Comparison of ENCODE assay signal across 15 cellular contexts in genomic region chr6:39608652-39609345, GRCh38.
DNase-seq lines count a peak whose midpoint lies in the region; ATAC-seq and TF ChIP-seq lines count a peak whose summit lies in the region.
"Had no signal": no experiment of that assay in that cellular context is flagged by ENCODE, and none has a peak within 500 bp of the region (broad histone marks: within the 10 kb centered on the region; RNA-seq: fewer than 3 reads in every experiment).

No MANE protein-coding gene starts in this region.

- DNase-seq in renal cortical epithelial cell (ENCODE audit: low read depth), result peak; percentile 68
- no peak for DNase-seq in effector memory CD8-positive, alpha-beta T cell
- no peak for DNase-seq in DMS 273 (lab: John Stamatoyannopoulos, UW; ENCODE audit: unreplicated experiment)
- DNase-seq in activated effector memory CD4-positive, alpha-beta T cell treated with Interleukin-2 at 50 U/mL for 16 hours, result no peak
- DNase-seq: activated CD8-positive, alpha-beta memory T cell treated with anti-CD3 and anti-CD28 coated beads, Interleukin-2, amount 50 U/mL, for 4 hours; C1 segment of cervical spinal cord; EL; NCI-H226; small intestine; testis had no signal

- ATAC-seq in GM19025 (IDR thresholded peaks at IDR 0.05; ENCODE audit: low read depth, unreplicated experiment) (peak; percentile 78), GM21737 (IDR thresholded peaks at IDR 0.05; ENCODE audit: unreplicated experiment) (peak; percentile 78), HG03139 (IDR thresholded peaks at IDR 0.05; ENCODE audit: unreplicated experiment) (peak; percentile 79), SK-N-SH treated with all-trans-retinoic acid at 6 μM for 48 hours (no peak)
- no peak for ATAC-seq in effector memory CD8-positive, alpha-beta T cell (replicated peaks)
- ATAC-seq: activated naive CD4-positive, alpha-beta T cell treated with anti-CD3 and anti-CD28 coated beads, Interleukin-2, amount 50 U/mL, for 72 hours had no signal

- H3K4me1 Mint-ChIP-seq in effector memory CD8-positive, alpha-beta T cell (ENCODE audit: low read depth in 2 of 2), result no peaks in the 10 kb centered on the region

- no peak overlapping the region for H3K27ac Mint-ChIP-seq in effector memory CD8-positive, alpha-beta T cell
- H3K27ac Mint-ChIP-seq: activated naive CD4-positive, alpha-beta T cell treated with anti-CD3 and anti-CD28 coated beads, Interleukin-2, amount 50 U/mL, for 72 hours had no signal

- no peaks in the 10 kb centered on the region for H3K36me3 Mint-ChIP-seq in effector memory CD8-positive, alpha-beta T cell (ENCODE audit: insufficient read depth)
- H3K36me3 Mint-ChIP-seq: activated naive CD4-positive, alpha-beta T cell treated with anti-CD3 and anti-CD28 coated beads, Interleukin-2, amount 50 U/mL, for 72 hours had no signal

- no peaks in the 10 kb centered on the region for H3K9me3 Mint-ChIP-seq in effector memory CD8-positive, alpha-beta T cell
- H3K9me3 Mint-ChIP-seq: activated naive CD4-positive, alpha-beta T cell treated with anti-CD3 and anti-CD28 coated beads, Interleukin-2, amount 50 U/mL, for 72 hours had no signal

- no peak overlapping the region for H3K4me3 Mint-ChIP-seq in effector memory CD8-positive, alpha-beta T cell

- peaks cover 6 to 10% of the 10 kb centered on the region in 2 donors for H3K27me3 Mint-ChIP-seq in effector memory CD8-positive, alpha-beta T cell

TF ChIP-seq in SK-N-SH treated with all-trans-retinoic acid at 6 μM for 48 hours, 23 proteins besides CTCF, POLR2A, EP300 and RAD21:
- no peak for TF ChIP-seq ZNF70 (CRISPR knock-in tag; IDR thresholded peaks at IDR 0.05)
- TF ChIP-seq ZC3H10 (CRISPR knock-in tag; IDR thresholded peaks at IDR 0.05), result no peak
- TF ChIP-seq POU6F1 (CRISPR knock-in tag; IDR thresholded peaks at IDR 0.05; ENCODE audit: borderline replicate concordance, low read depth), result no peak
- no peak for TF ChIP-seq ZNF565 (CRISPR knock-in tag; conservative IDR thresholded peaks at IDR 0.05; ENCODE audit: low read depth)
- TF ChIP-seq PATZ1 (CRISPR knock-in tag; IDR thresholded peaks at IDR 0.05; ENCODE audit: borderline replicate concordance), result no peak
- no peak for TF ChIP-seq CSRNP3 (CRISPR knock-in tag; IDR thresholded peaks at IDR 0.05)
- TF ChIP-seq CSDC2 (CRISPR knock-in tag; IDR thresholded peaks at IDR 0.05), result no peak
- no peak for TF ChIP-seq TCF4 (CRISPR knock-in tag; IDR thresholded peaks at IDR 0.05; ENCODE audit: borderline replicate concordance)
- TF ChIP-seq OSR1 (CRISPR knock-in tag; IDR thresholded peaks at IDR 0.05), result no peak
- TF ChIP-seq BACH2 (CRISPR knock-in tag; IDR thresholded peaks at IDR 0.05; ENCODE audit: borderline replicate concordance), result no peak
- TF ChIP-seq ZFP30 (CRISPR knock-in tag; IDR thresholded peaks at IDR 0.05), result no peak
- TF ChIP-seq ZFP3 (CRISPR knock-in tag; IDR thresholded peaks at IDR 0.05), result no peak
- TF ChIP-seq TSHZ2 (CRISPR knock-in tag; IDR thresholded peaks at IDR 0.05), result no peak
- TF ChIP-seq TOX (CRISPR knock-in tag; IDR thresholded peaks at IDR 0.05; ENCODE audit: borderline replicate concordance), result no peak
- no peak for TF ChIP-seq GLIS3 (CRISPR knock-in tag; IDR thresholded peaks at IDR 0.05)
- TF ChIP-seq ESRRG (CRISPR knock-in tag; IDR thresholded peaks at IDR 0.05), result no peak

Comparison
In these comparisons a context has a peak if more than half of its experiments do, and no peak if none do; other contexts are left out.
1. ATAC-seq: peak in GM19025 (single experiment), GM21737 (single experiment) and HG03139 (single experiment); none in effector memory CD8-positive, alpha-beta T cell (single experiment) and SK-N-SH treated with all-trans-retinoic acid at 6 μM for 48 hours (single experiment).